Comparison of ENCODE assay signal across 12 cellular contexts in the genomic region with DNA sequence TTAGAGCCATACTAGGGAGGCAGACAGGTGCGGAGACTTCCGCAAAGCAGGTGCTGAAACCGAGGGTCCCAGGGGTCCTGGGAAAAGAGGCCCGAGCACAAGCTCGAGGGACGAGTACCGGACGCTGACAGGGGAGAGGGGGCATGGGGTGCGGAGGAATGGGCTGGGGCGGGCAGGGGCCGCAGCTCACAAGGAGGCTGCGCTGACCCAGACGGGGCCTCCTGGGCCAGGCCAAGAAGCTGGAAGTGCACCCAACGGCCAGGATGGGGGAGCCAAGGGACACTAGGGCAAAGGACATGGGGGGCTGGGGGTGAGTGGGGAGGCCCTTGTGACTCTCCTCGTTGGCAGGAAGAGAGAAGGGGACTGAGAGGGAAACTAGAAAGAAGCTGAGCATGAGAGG. TPM values are rescaled to one million over a fixed set of nuclear protein-coding genes. Genes with fewer than 3 reads are reported as not detected.
A peak's percentile ranks its signal among the peaks of the same experiment; 100 is the strongest.
DNase-seq lines count a peak whose midpoint lies in the region; ATAC-seq and TF ChIP-seq lines count a peak whose summit lies in the region.
"Had no signal": no experiment of that assay in that cellular context is flagged by ENCODE, and none has a peak within 500 bp of the region (broad histone marks: within the 10 kb centered on the region; RNA-seq: fewer than 3 reads in every experiment).

No MANE protein-coding gene starts in this region.

- intact Hi-C loops in A673 (cut with micrococcal nuclease; ENCODE audit: unreplicated experiment) = no loop called here
- intact Hi-C loops in activated CD8-positive, alpha-beta T cell treated with anti-CD3 and anti-CD28 coated beads for 36 hours (cut with micrococcal nuclease) = no loop called here
- intact Hi-C loops in right lobe of liver (cut with DNase I) = no loop called here

- peaks cover 44% of the 10 kb centered on the region for H3K36me3 ChIP-seq in A673 (ENCODE audit: insufficient read depth, low read length, poor library complexity, severe bottlenecking)
- H3K36me3 ChIP-seq in DOHH2 (ENCODE audit: control insufficient read depth, low read length) = peaks cover 54% of the 10 kb centered on the region
- H3K36me3 ChIP-seq in right lobe of liver = peaks cover 0 to 30% (median 15%) of the 10 kb centered on the region in 4 donors

- TF ChIP-seq CTCF in A673 (conservative IDR thresholded peaks at IDR 0.05; ENCODE audit: low read depth, low read length) (no peak), DOHH2 (IDR thresholded peaks at IDR 0.05; ENCODE audit: low read depth, low read length, poor library complexity, severe bottlenecking) (no peak), right lobe of liver (IDR thresholded peaks at IDR 0.05) (no peak)
- TF ChIP-seq CTCF in activated CD8-positive, alpha-beta T cell treated with anti-CD3 and anti-CD28 coated beads for 36 hours (IDR thresholded peaks at IDR 0.05) = no peak

- H3K27me3 ChIP-seq in A673 (replicated peaks; ENCODE audit: insufficient read depth, low read depth, low read length, poor library complexity) (no peaks in the 10 kb centered on the region), DOHH2 (ENCODE audit: control insufficient read depth, low read length) (no peaks in the 10 kb centered on the region), right lobe of liver (no peaks in the 10 kb centered on the region)
- H3K27me3 ChIP-seq: ascending aorta, esophagus squamous epithelium had no signal

- WGBS in right lobe of liver (ENCODE audit: insufficient coverage, low coverage, low lambda C conversion rate, missing lambda C conversion rate) = 59% methylated on average over 8 of the region's 15 CpGs

- no peak for ATAC-seq in activated CD8-positive, alpha-beta T cell treated with anti-CD3 and anti-CD28 coated beads for 36 hours
- no peak for ATAC-seq in right lobe of liver

- CTCF ChIA-PET in A673 (lab: Charles Lee) = no interaction called here
- CTCF ChIA-PET in activated CD8-positive, alpha-beta T cell treated with anti-CD3 and anti-CD28 coated beads for 36 hours (lab: Charles Lee) = interaction anchor here (1.2 to 1.8 kb wide), 5 partner anchors 13 to 151 kb away, joined by 3 to 6 read pairs (median 4); a partner anchor contains a TSS

- H3K79me2 ChIP-seq in DOHH2 (ENCODE audit: control insufficient read depth, low read length) = peaks cover 43% of the 10 kb centered on the region

- peak overlapping the region; percentile 72 for H3K4me2 ChIP-seq in DOHH2 (ENCODE audit: low read length)

- no peaks in the 10 kb centered on the region for H3K9me3 Mint-ChIP-seq in activated CD8-positive, alpha-beta T cell treated with anti-CD3 and anti-CD28 coated beads for 36 hours

- H4K20me1 ChIP-seq in DOHH2 (ENCODE audit: control insufficient read depth, insufficient read depth, low read depth, low read length) = peaks cover 15% of the 10 kb centered on the region

- H3K27me3 Mint-ChIP-seq in activated CD8-positive, alpha-beta T cell treated with anti-CD3 and anti-CD28 coated beads for 36 hours = no peaks in the 10 kb centered on the region

- no peaks in the 10 kb centered on the region for H3K9me2 ChIP-seq in DOHH2 (replicated peaks; ENCODE audit: control insufficient read depth, low read length)

- peaks cover 36% of the 10 kb centered on the region for H3K36me3 Mint-ChIP-seq in activated CD8-positive, alpha-beta T cell treated with anti-CD3 and anti-CD28 coated beads for 36 hours (ENCODE audit: low read depth)

- H3K4me1 Mint-ChIP-seq in activated CD8-positive, alpha-beta T cell treated with anti-CD3 and anti-CD28 coated beads for 36 hours (ENCODE audit: low read depth) = peaks cover 59% of the 10 kb centered on the region

- peak overlapping the region; percentile 87 for H3K27ac Mint-ChIP-seq in activated CD8-positive, alpha-beta T cell treated with anti-CD3 and anti-CD28 coated beads for 36 hours

- TF ChIP-seq POLR2A in right lobe of liver (IDR thresholded peaks at IDR 0.05) = no peak

- H3K27ac ChIP-seq in A673 (ENCODE audit: low read depth, low read length, poor library complexity, severe bottlenecking) = peak overlapping the region; percentile 87
- no peak overlapping the region for H3K27ac ChIP-seq in DOHH2 (ENCODE audit: low read depth, low read length)
- H3K27ac ChIP-seq in right lobe of liver = peak overlapping the region in 1 of 3 donors; percentile 72
- H3K27ac ChIP-seq: ascending aorta had no signal

- POLR2A ChIA-PET in A673 (lab: Charles Lee; ENCODE audit: low non-redundant PET) = interaction anchor here (0.6 kb wide), 1 partner anchor 16 kb away, joined by 4 read pairs; no protein-coding TSS in a partner anchor
- POLR2A ChIA-PET in activated CD8-positive, alpha-beta T cell treated with anti-CD3 and anti-CD28 coated beads for 36 hours (lab: Charles Lee) = interaction anchor here (1.1 to 4.8 kb wide), 6 partner anchors 11 to 66 kb away, joined by 3 to 72 read pairs (median 6); a partner anchor contains a TSS

- H3K4me3 Mint-ChIP-seq in activated CD8-positive, alpha-beta T cell treated with anti-CD3 and anti-CD28 coated beads for 36 hours = peak overlapping the region; percentile 90

- H3F3A ChIP-seq in DOHH2 (ENCODE audit: control insufficient read depth, insufficient read depth) = peaks cover 9% of the 10 kb centered on the region

- no peak for DNase-seq in A673 (ENCODE audit: low spot score)
- DNase-seq in activated CD8-positive, alpha-beta T cell treated with anti-CD3 and anti-CD28 coated beads for 36 hours = no peak
- no peak for DNase-seq in right lobe of liver
- DNase-seq in effector CD8-positive, alpha-beta T cell (lab: John Stamatoyannopoulos, UW) = no peak
- DNase-seq in NOMO-1 treated with DMSO at 0.1 percent for 48 hours (lab: John Stamatoyannopoulos, UW; ENCODE audit: unreplicated experiment) = no peak
- no peak for DNase-seq in GM03348 (ENCODE audit: low spot score)
- DNase-seq in NCI-H1417 treated with DMSO at 0.1 percent for 48 hours (lab: John Stamatoyannopoulos, UW) = no peak
- DNase-seq: DMS153, esophagus squamous epithelium, kidney had no signal

- BruUV-seq in A673 (replicated peaks; lab: Mats Ljungman, UMichigan) = no TSS peak

- H3K4me3 ChIP-seq in A673 (ENCODE audit: low read depth, low read length, poor library complexity, severe bottlenecking) (peak overlapping the region; percentile 99), DOHH2 (ENCODE audit: low read length) (no peak overlapping the region), right lobe of liver (peak overlapping the region; percentile 91 to 95 (median 92))

- no peaks in the 10 kb centered on the region for H3K9me3 ChIP-seq in A673 (ENCODE audit: low read depth, low read length, poor library complexity, severe bottlenecking)
- no peaks in the 10 kb centered on the region for H3K9me3 ChIP-seq in DOHH2 (ENCODE audit: control insufficient read depth, insufficient read depth, low read length)
- no peaks in the 10 kb centered on the region for H3K9me3 ChIP-seq in right lobe of liver
- H3K9me3 ChIP-seq: ascending aorta, esophagus squamous epithelium had no signal

- H3K4me1 ChIP-seq in A673 (ENCODE audit: insufficient read depth, low read length, poor library complexity, severe bottlenecking) (peaks cover 13% of the 10 kb centered on the region), DOHH2 (ENCODE audit: control insufficient read depth, low read length) (peaks cover 39% of the 10 kb centered on the region), right lobe of liver (peaks cover 0 to 26% (median 9%) of the 10 kb centered on the region in 4 donors)

RNA-seq across cellular contexts. Expression of a gene that starts 1.8 kb away (rescaled TPM):
- 342 and 343 TPM in 2 replicates for total RNA-seq in A673 (2021)
- total RNA-seq in activated CD8-positive, alpha-beta T cell treated with anti-CD3 and anti-CD28 coated beads for 36 hours = 100 to 1,000 TPM; 271 to 282 TPM
- total RNA-seq in right lobe of liver = 100 to 1,000 TPM; 112 to 256 (median 131) TPM

RNA-seq across cellular contexts. Expression of a gene that starts 10.5 kb away (rescaled TPM):
- total RNA-seq in A673 (2021) (368 and 435 TPM in 2 replicates), right lobe of liver (100 to 1,000 TPM; 204 to 389 (median 212) TPM)
- 100 to 1,000 TPM; 224 to 232 TPM for total RNA-seq in activated CD8-positive, alpha-beta T cell treated with anti-CD3 and anti-CD28 coated beads for 36 hours

RNA-seq across cellular contexts. Expression of a gene that starts 26.4 kb away (rescaled TPM):
- 3.2 and 3.4 TPM in 2 replicates for total RNA-seq in A673 (2021)
- 100 to 1,000 TPM; 136 to 150 TPM for total RNA-seq in activated CD8-positive, alpha-beta T cell treated with anti-CD3 and anti-CD28 coated beads for 36 hours
- total RNA-seq in right lobe of liver = 1 to 10 TPM; 4.2 to 10.0 (median 7.3) TPM

RNA-seq across cellular contexts. Expression of a gene that starts 53.4 kb away (rescaled TPM):
- total RNA-seq in A673 (2021) = 12.0 and 21.2 TPM in 2 replicates
- total RNA-seq in activated CD8-positive, alpha-beta T cell treated with anti-CD3 and anti-CD28 coated beads for 36 hours = 10 to 100 TPM; 14.0 to 14.6 TPM
- total RNA-seq in right lobe of liver = 10 to 100 TPM in 3 of 6 experiments, 1 to 10 TPM in 3; 4.8 to 14.6 (median 9.1) TPM

Comparison
In these comparisons a context has a peak if more than half of its experiments do, and no peak if none do; other contexts are left out.
1. RNA of a gene that starts 26.4 kb away (total RNA-seq): 136 to 150 TPM in activated CD8-positive, alpha-beta T cell treated with anti-CD3 and anti-CD28 coated beads for 36 hours; 4.2 to 10.0 TPM in right lobe of liver and 3.2 to 3.4 TPM in A673; every median in the first group is over 10 times any median in the second.